7 cellular contexts compared by ENCODE assay signal in genomic region chr1:89023026-89023425, GRCh38. TPM values are rescaled to one million over a fixed set of nuclear protein-coding genes. Genes with fewer than 3 reads are reported as not detected.
A peak's percentile ranks its signal among the peaks of the same experiment; 100 is the strongest.
DNase-seq lines count a peak whose midpoint lies in the region; ATAC-seq and TF ChIP-seq lines count a peak whose summit lies in the region.

No MANE protein-coding gene starts in this region.

- H3K36me3 ChIP-seq in PC-3 (ENCODE audit: low read depth, low read length) (0 out of 2 replicates have a peak, but pooled peaks cover 8% of the 10 kb centered on the region), esophagus muscularis mucosa (peaks cover 0 to 18% (median 6%) of the 10 kb centered on the region in 4 donors), spleen (peaks cover 0 to 25% (median 21%) of the 10 kb centered on the region in 6 donors)

- H3K27ac ChIP-seq in PC-3 (ENCODE audit: low read length) (peak overlapping the region; percentile 68), esophagus muscularis mucosa (replicated peaks in 1 of 4) (peak overlapping the region; percentile 75 to 83 (median 79)), spleen (peak overlapping the region; percentile 77 to 92 (median 88))

- H3K9ac ChIP-seq in PC-3 (ENCODE audit: low read length), result no peak overlapping the region

- CTCF ChIA-PET in PC-3 (lab: Charles Lee), result no interaction called here

- H3K9me2 ChIP-seq in PC-3 (replicated peaks; ENCODE audit: low read length), result no peaks in the 10 kb centered on the region

- peak overlapping the region; percentile 70 for H3K4me2 ChIP-seq in PC-3 (ENCODE audit: low read length)

- H3K9me3 ChIP-seq in PC-3 (ENCODE audit: low read length) (no peaks in the 10 kb centered on the region), esophagus muscularis mucosa (no peaks in the 10 kb centered on the region), spleen (peaks cover 0 to 9% (median 0%) of the 10 kb centered on the region in 8 donors)

- H2AFZ ChIP-seq in PC-3 (ENCODE audit: low read length), result peak overlapping the region; percentile 46

- H4K20me1 ChIP-seq in PC-3 (ENCODE audit: low read length), result no peaks in the 10 kb centered on the region

- intact Hi-C loops in PC-3 (cut with micrococcal nuclease) (loop anchor here (5.0 kb wide), 1 partner anchor 154 kb away; the partner anchor contains the start of gene GBP7), esophagus muscularis mucosa (cut with DNase I) (loop anchor here (5.0 kb wide), 1 partner anchor 39 kb away; no protein-coding TSS in a partner anchor), spleen (cut with DNase I; ENCODE audit: low total_unique reads) (no loop called here)

- peak; percentile 7 for ATAC-seq in GM19372 (IDR thresholded peaks at IDR 0.05; ENCODE audit: low read depth, unreplicated experiment)
- no peak for ATAC-seq in PC-3
- ATAC-seq in GM18519 (IDR thresholded peaks at IDR 0.05; ENCODE audit: low FRiP score, unreplicated experiment), result no peak

- H3K79me2 ChIP-seq in PC-3 (ENCODE audit: low read length), result peaks cover 17% of the 10 kb centered on the region

- DNase-seq in PC-3, result no peak
- DNase-seq in esophagus muscularis mucosa (ENCODE audit: extremely low spot score), result no peak
- DNase-seq in spleen, result no peak
- DNase-seq in medulla oblongata (ENCODE audit: extremely low spot score), result no peak
- DNase-seq in NCI-H1930 (lab: John Stamatoyannopoulos, UW), result no peak

- TF ChIP-seq POLR2A in esophagus muscularis mucosa (IDR thresholded peaks at IDR 0.05; ENCODE audit: low read depth), result no peak
- no peak for TF ChIP-seq POLR2A in spleen (IDR thresholded peaks at IDR 0.05)

- H3K4me1 ChIP-seq in PC-3 (ENCODE audit: insufficient read depth, low read length) (peaks cover 24% of the 10 kb centered on the region), esophagus muscularis mucosa (peaks cover 13 to 25% (median 25%) of the 10 kb centered on the region in 4 donors), spleen (peaks cover 10 to 55% (median 26%) of the 10 kb centered on the region in 6 donors)

- TF ChIP-seq CTCF in PC-3 (conservative IDR thresholded peaks at IDR 0.05; ENCODE audit: low read depth, low read length) (no peak), esophagus muscularis mucosa (IDR thresholded peaks at IDR 0.05) (no peak), spleen (IDR thresholded peaks at IDR 0.05 in 8 of 11, conservative IDR thresholded peaks at IDR 0.05 in 3 of 11) (no peak)

- TF ChIP-seq EP300 in esophagus muscularis mucosa (IDR thresholded peaks at IDR 0.05), result no peak

- BruUV-seq in PC-3 (replicated peaks; lab: Mats Ljungman, UMichigan), result no TSS peak

- POLR2A ChIA-PET in PC-3 (lab: Charles Lee; ENCODE audit: unreplicated experiment), result no interaction called here

- H3F3A ChIP-seq in PC-3 (ENCODE audit: low read length, unreplicated experiment), result no peaks in the 10 kb centered on the region

- H3K4me3 ChIP-seq in PC-3 (ENCODE audit: low read length) (peak overlapping the region; percentile 63), esophagus muscularis mucosa (peak overlapping the region; percentile 51 to 63 (median 52)), spleen (peak overlapping the region in 6 of 8 donors; percentile 53 to 76 (median 56))

- H3K27me3 ChIP-seq in PC-3 (ENCODE audit: low read length) (no peaks in the 10 kb centered on the region), esophagus muscularis mucosa (no peaks in the 10 kb centered on the region), spleen (replicated peaks in 1 of 7) (no peaks in the 10 kb centered on the region)

RNA-seq across cellular contexts. Expression of gene GBP3, which starts 0.4 kb away (rescaled TPM):
- 23.3 and 24.9 TPM in 2 replicates for total RNA-seq in PC-3 (2014; rRNA removed)
- 10 to 100 TPM; 11.9 to 21.1 (median 16.1) TPM for total RNA-seq in esophagus muscularis mucosa
- 10 to 100 TPM; 22.4 to 54.7 (median 30.9) TPM for total RNA-seq in spleen
- polyA plus RNA-seq in spleen, result 10 to 100 TPM in 1 of 3 donors, 1 to 10 TPM in 2; 7.3 to 11.9 (median 7.7) TPM

RNA-seq across cellular contexts. Expression of gene KYAT3, which starts 30.6 kb away (rescaled TPM):
- total RNA-seq in PC-3 (2014; rRNA removed) (9.7 and 14.3 TPM in 2 replicates), esophagus muscularis mucosa (10 to 100 TPM; 18.4 to 35.3 (median 21.8) TPM), spleen (10 to 100 TPM; 25.3 to 30.7 (median 27.0) TPM)
- 10 to 100 TPM; 19.3 to 21.4 (median 20.3) TPM for polyA plus RNA-seq in spleen

RNA-seq across cellular contexts. Expression of gene RBMXL1, which starts 30.6 kb away (rescaled TPM):
- total RNA-seq in PC-3 (2014; rRNA removed) (8.5 and 10.6 TPM in 2 replicates), esophagus muscularis mucosa (10 to 100 TPM; 10.3 to 46.4 (median 16.0) TPM), spleen (10 to 100 TPM; 15.0 to 21.5 (median 19.3) TPM)
- 1 to 10 TPM; 2.8 to 4.1 (median 3.0) TPM for polyA plus RNA-seq in spleen

RNA-seq across cellular contexts. Expression of gene GBP1, which starts 42.0 kb away (rescaled TPM):
- total RNA-seq in PC-3 (2014; rRNA removed), result 1.0 and 1.2 TPM in 2 replicates
- 10 to 100 TPM; 16.1 to 38.2 (median 21.1) TPM for total RNA-seq in esophagus muscularis mucosa
- 100 to 1,000 TPM in 2 of 7 donors, 10 to 100 TPM in 5; 40.2 to 134 (median 63.1) TPM for total RNA-seq in spleen
- 10 to 100 TPM; 15.8 to 51.6 (median 18.5) TPM for polyA plus RNA-seq in spleen
